10 cellular contexts compared by ENCODE assay signal in genomic region chr6:100281471-100281878, GRCh38.
DNase-seq lines count a peak whose midpoint lies in the region; TF ChIP-seq lines count a peak whose summit lies in the region.
"Had no signal": no experiment of that assay in that cellular context is flagged by ENCODE, and none has a peak within 500 bp of the region (broad histone marks: within the 10 kb centered on the region; RNA-seq: fewer than 3 reads in every experiment).

No MANE protein-coding gene starts in this region.

- no peak overlapping the region for H3K27ac ChIP-seq in GM23248
- H3K27ac ChIP-seq in esophagus muscularis mucosa (replicated peaks in 1 of 4): no peak overlapping the region
- no peak overlapping the region for H3K27ac ChIP-seq in parathyroid adenoma
- H3K27ac ChIP-seq: testis had no signal

- intact Hi-C loops in esophagus muscularis mucosa (cut with DNase I): no loop called here

- no peak for TF ChIP-seq EP300 in esophagus muscularis mucosa (IDR thresholded peaks at IDR 0.05)

- H2AFZ ChIP-seq in GM23248 (peak overlapping the region; percentile 91), parathyroid adenoma (peak overlapping the region; percentile 38)

- no peak for TF ChIP-seq CTCF in esophagus muscularis mucosa (IDR thresholded peaks at IDR 0.05)
- no peak for TF ChIP-seq CTCF in parathyroid adenoma (IDR thresholded peaks at IDR 0.05)
- no peak for TF ChIP-seq CTCF in GM10248 (IDR thresholded peaks at IDR 0.05; ENCODE audit: control extremely low read depth, extremely low read depth, low read depth, missing control alignments)

- H3K27me3 ChIP-seq in GM23248 (replicated peaks; ENCODE audit: insufficient read depth) (no peaks in the 10 kb centered on the region), esophagus muscularis mucosa (peaks cover 0 to 3% (median 0%) of the 10 kb centered on the region in 4 donors), parathyroid adenoma (ENCODE audit: control insufficient read depth, insufficient read depth, low read length) (no peaks in the 10 kb centered on the region)
- H3K27me3 ChIP-seq: testis had no signal

- peaks cover 36% of the 10 kb centered on the region for H3K4me1 ChIP-seq in GM23248 (ENCODE audit: insufficient read depth)
- peaks cover 0 to 6% (median 2%) of the 10 kb centered on the region in 4 donors for H3K4me1 ChIP-seq in esophagus muscularis mucosa
- no peaks in the 10 kb centered on the region for H3K4me1 ChIP-seq in parathyroid adenoma
- H3K4me1 ChIP-seq: testis had no signal

- POLR2A ChIA-PET in GM10248 (lab: Yijun Ruan, JAX): no interaction called here

- 0 out of 2 replicates have a peak, but pooled peaks cover 8% of the 10 kb centered on the region for H3F3A ChIP-seq in GM23248 (ENCODE audit: insufficient read depth)

- no peak overlapping the region for H3K9ac ChIP-seq in GM23248
- H3K9ac ChIP-seq in parathyroid adenoma: no peak overlapping the region

- H3K79me2 ChIP-seq in GM23248 (ENCODE audit: insufficient read depth) (no peaks in the 10 kb centered on the region), parathyroid adenoma (no peaks in the 10 kb centered on the region)

- 16 to 22% methylated on average over 17 of the region's 17 CpGs for WGBS in GM23248 (ENCODE audit: low coverage in 1 of 2, low lambda C conversion rate in 2 of 2, missing lambda C conversion rate in 2 of 2), 2 experiments
- 18% methylated on average over 17 of the region's 17 CpGs for WGBS in esophagus muscularis mucosa

- DNase-seq in GM23248: no peak
- peak; percentile 86 for DNase-seq in NCI-H82 treated with DMSO at 0.1 percent for 48 hours (lab: John Stamatoyannopoulos, UW; ENCODE audit: unreplicated experiment)
- no peak for DNase-seq in esophagus muscularis mucosa (ENCODE audit: extremely low spot score)
- DNase-seq in NOMO-1 (lab: John Stamatoyannopoulos, UW; ENCODE audit: unreplicated experiment in 2 of 2): no peak
- no peak for DNase-seq in DMS53 treated with DMSO at 0.1 percent for 48 hours (lab: John Stamatoyannopoulos, UW; ENCODE audit: unreplicated experiment)
- DNase-seq in NCI-H1694 (lab: John Stamatoyannopoulos, UW): no peak
- DNase-seq in GM10248 (ENCODE audit: extremely low spot score): no peak
- DNase-seq: activated CD4-positive, alpha-beta T cell treated with anti-CD3 and anti-CD28 coated beads for 1 hour; testis had no signal

- H3K36me3 ChIP-seq in GM23248 (ENCODE audit: low read depth): no peaks in the 10 kb centered on the region
- no peaks in the 10 kb centered on the region for H3K36me3 ChIP-seq in esophagus muscularis mucosa
- no peaks in the 10 kb centered on the region for H3K36me3 ChIP-seq in parathyroid adenoma (ENCODE audit: control insufficient read depth, insufficient read depth, low read length)

- H3K4me3 ChIP-seq in GM23248: peak overlapping the region; percentile 50
- H3K4me3 ChIP-seq in esophagus muscularis mucosa: peak overlapping the region in 3 of 4 donors; percentile 23 to 42 (median 26)
- no peak overlapping the region for H3K4me3 ChIP-seq in parathyroid adenoma (ENCODE audit: low read depth, low read length)

- in situ Hi-C loops in GM23248 (cut with MboI): no loop called here

- peak overlapping the region; percentile 51 for H3K4me2 ChIP-seq in GM23248 (ENCODE audit: unreplicated experiment)
- peak overlapping the region; percentile 41 for H3K4me2 ChIP-seq in parathyroid adenoma (ENCODE audit: low read length)

- TF ChIP-seq POLR2A in esophagus muscularis mucosa (IDR thresholded peaks at IDR 0.05; ENCODE audit: low read depth): no peak

- H3K9me3 ChIP-seq in GM23248 (ENCODE audit: low read depth) (no peaks in the 10 kb centered on the region), esophagus muscularis mucosa (no peaks in the 10 kb centered on the region), parathyroid adenoma (ENCODE audit: control insufficient read depth, low read length) (no peaks in the 10 kb centered on the region)
- H3K9me3 ChIP-seq: testis had no signal

- H4K20me1 ChIP-seq in GM23248 (ENCODE audit: insufficient read depth): no peaks in the 10 kb centered on the region

- CTCF ChIA-PET in GM10248 (lab: Yijun Ruan, JAX): interaction anchor here (0.9 to 1.0 kb wide), 2 partner anchors 9 to 15 kb away, joined by 3 read pairs; no protein-coding TSS in a partner anchor

- H3K9me2 ChIP-seq in GM23248 (ENCODE audit: insufficient read depth): no peaks in the 10 kb centered on the region
